In the genomic region with DNA sequence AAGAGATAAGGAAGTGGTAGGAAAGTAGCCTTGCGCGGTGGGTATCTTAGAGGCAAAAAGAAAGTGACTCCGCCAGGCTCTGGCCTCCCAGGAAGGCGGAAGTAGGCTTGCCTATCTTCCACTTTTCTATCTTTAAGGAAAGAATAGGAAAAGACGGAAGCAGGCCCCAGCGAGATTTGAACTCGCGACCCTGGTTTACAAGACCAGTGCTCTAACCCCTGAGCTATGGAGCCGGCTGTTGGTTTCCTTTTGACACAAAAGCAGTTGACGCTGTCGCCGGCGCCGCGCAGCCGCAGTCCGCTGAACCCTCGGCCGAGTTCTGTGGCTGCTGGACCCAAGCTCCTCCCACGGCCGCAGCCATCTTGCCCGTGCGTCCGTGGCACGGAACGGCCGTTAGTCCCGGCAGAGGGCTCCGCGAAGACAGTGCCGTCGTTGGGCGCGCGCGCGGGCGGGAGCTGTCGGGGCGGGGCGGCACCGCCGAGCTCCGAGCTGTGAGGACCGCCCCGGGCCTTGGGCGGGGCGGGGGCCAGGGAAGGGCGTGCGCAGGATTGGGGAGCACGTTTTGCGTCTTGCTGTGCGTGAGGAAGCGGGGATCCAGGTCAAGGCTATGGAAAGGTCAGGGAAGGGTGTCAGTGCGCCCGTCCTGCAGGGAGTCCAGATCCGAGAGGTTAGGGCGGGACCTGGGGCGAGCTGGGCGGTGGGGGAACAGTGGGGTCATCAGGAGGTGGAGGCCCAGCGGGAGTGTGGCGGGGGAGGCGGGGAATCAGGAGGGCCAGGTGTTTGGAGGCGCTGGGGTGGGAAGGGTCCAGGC, we compare ENCODE assay signal across 1 cellular context.
A peak's percentile ranks its signal among the peaks of the same experiment; 100 is the strongest.
TF ChIP-seq lines count a peak whose summit lies in the region.

No MANE protein-coding gene starts in this region.

TF ChIP-seq in HepG2, 621 proteins besides CTCF, POLR2A, EP300 and RAD21 (continued from another document and continues in another):
- TF ChIP-seq RNF2 (conservative IDR thresholded peaks at IDR 0.05; ENCODE audit: low read depth) (peak; percentile 28; the same call in 1 of the 2 replicates), MIXL1 (CRISPR knock-in tag; IDR thresholded peaks at IDR 0.05) (peak; percentile 30; the same call in 1 of the 2 replicates), ZNF674 (CRISPR knock-in tag; IDR thresholded peaks at IDR 0.05; ENCODE audit: low read depth) (no peak), ZNF878 (CRISPR knock-in tag; IDR thresholded peaks at IDR 0.05) (no peak; the same call in 1 of the 2 replicates), PRMT3 (CRISPR knock-in tag; IDR thresholded peaks at IDR 0.05; ENCODE audit: borderline replicate concordance, low read depth) (no peak; the same call in 1 of the 2 replicates), ZNF546 (CRISPR knock-in tag; conservative IDR thresholded peaks at IDR 0.05) (peak; percentile 76; the same call in 1 of the 2 replicates), ZNF484 (CRISPR knock-in tag; IDR thresholded peaks at IDR 0.05; ENCODE audit: borderline replicate concordance, low read depth) (no peak; the same call in 1 of the 2 replicates), ZNF768 (CRISPR knock-in tag; IDR thresholded peaks at IDR 0.05) (peak; percentile 63; the same call in 1 of the 2 replicates), MYC (CRISPR knock-in tag; IDR thresholded peaks at IDR 0.05; ENCODE audit: borderline replicate concordance) (peak; percentile 11; the same call in 1 of the 2 replicates), HOXA9 (CRISPR knock-in tag; IDR thresholded peaks at IDR 0.05; ENCODE audit: borderline replicate concordance) (peak; percentile 44; the same call in 1 of the 2 replicates), EEA1 (CRISPR knock-in tag; IDR thresholded peaks at IDR 0.05; ENCODE audit: borderline replicate concordance) (peak; percentile 61; the same call in 1 of the 2 replicates), ZNF557 (CRISPR knock-in tag; IDR thresholded peaks at IDR 0.05) (0 out of 2 replicates have a peak, but pooled peaks have one; percentile 45), ZNF660 (CRISPR knock-in tag; IDR thresholded peaks at IDR 0.05; ENCODE audit: borderline replicate concordance, low read depth) (no peak), PHF5A (CRISPR knock-in tag; IDR thresholded peaks at IDR 0.05; ENCODE audit: low read depth, unreplicated experiment) (no peak), ZNF232 (CRISPR knock-in tag; IDR thresholded peaks at IDR 0.05; ENCODE audit: borderline replicate concordance) (peak; percentile 60; the same call in 1 of the 2 replicates), KAT7 (CRISPR knock-in tag; IDR thresholded peaks at IDR 0.05; ENCODE audit: borderline replicate concordance) (0 out of 2 replicates have a peak, but pooled peaks have one; percentile 17), ZNF616 (CRISPR knock-in tag; IDR thresholded peaks at IDR 0.05; ENCODE audit: low read depth) (no peak; the same call in 1 of the 2 replicates), SP140L (CRISPR knock-in tag; IDR thresholded peaks at IDR 0.05; ENCODE audit: borderline replicate concordance) (no peak), SNAI1 (CRISPR knock-in tag; IDR thresholded peaks at IDR 0.05; ENCODE audit: borderline replicate concordance) (no peak; the same call in 1 of the 2 replicates), TCF7 (IDR thresholded peaks at IDR 0.05; ENCODE audit: low read depth) (no peak), BRD4 (CRISPR knock-in tag; IDR thresholded peaks at IDR 0.05) (peak; percentile 21; the same call in 1 of the 2 replicates), FOXK1 (CRISPR knock-in tag; IDR thresholded peaks at IDR 0.05; ENCODE audit: borderline replicate concordance, low read depth) (peak; percentile 81; the same call in 1 of the 2 replicates), SCMH1 (CRISPR knock-in tag; IDR thresholded peaks at IDR 0.05; ENCODE audit: borderline replicate concordance) (no peak), CREB1 (IDR thresholded peaks at IDR 0.05) (no peak), CREB1 (CRISPR knock-in tag; IDR thresholded peaks at IDR 0.05) (no peak), KDM5B (CRISPR knock-in tag; IDR thresholded peaks at IDR 0.05; ENCODE audit: borderline replicate concordance) (no peak), PHB2 (IDR thresholded peaks at IDR 0.05; ENCODE audit: partially characterized antibody) (no peak), ZNF124 (CRISPR knock-in tag; IDR thresholded peaks at IDR 0.05) (peak; percentile 66), KMT2B (CRISPR knock-in tag; IDR thresholded peaks at IDR 0.05) (peak; percentile 37; the same call in 1 of the 2 replicates), GLI4 (CRISPR knock-in tag; IDR thresholded peaks at IDR 0.05; ENCODE audit: borderline replicate concordance) (peak; percentile 66; the same call in 1 of the 2 replicates), RXRA (CRISPR knock-in tag; IDR thresholded peaks at IDR 0.05) (peak; percentile 11; the same call in 1 of the 2 replicates), ZNF792 (CRISPR knock-in tag; IDR thresholded peaks at IDR 0.05) (peak; percentile 75; the same call in 1 of the 2 replicates), CHD4 (IDR thresholded peaks at IDR 0.05; ENCODE audit: borderline replicate concordance, low read length) (no peak; the same call in 1 of the 2 replicates), REXO4 (CRISPR knock-in tag; IDR thresholded peaks at IDR 0.05; ENCODE audit: borderline replicate concordance) (no peak)
- TF ChIP-seq, protein P1, sequence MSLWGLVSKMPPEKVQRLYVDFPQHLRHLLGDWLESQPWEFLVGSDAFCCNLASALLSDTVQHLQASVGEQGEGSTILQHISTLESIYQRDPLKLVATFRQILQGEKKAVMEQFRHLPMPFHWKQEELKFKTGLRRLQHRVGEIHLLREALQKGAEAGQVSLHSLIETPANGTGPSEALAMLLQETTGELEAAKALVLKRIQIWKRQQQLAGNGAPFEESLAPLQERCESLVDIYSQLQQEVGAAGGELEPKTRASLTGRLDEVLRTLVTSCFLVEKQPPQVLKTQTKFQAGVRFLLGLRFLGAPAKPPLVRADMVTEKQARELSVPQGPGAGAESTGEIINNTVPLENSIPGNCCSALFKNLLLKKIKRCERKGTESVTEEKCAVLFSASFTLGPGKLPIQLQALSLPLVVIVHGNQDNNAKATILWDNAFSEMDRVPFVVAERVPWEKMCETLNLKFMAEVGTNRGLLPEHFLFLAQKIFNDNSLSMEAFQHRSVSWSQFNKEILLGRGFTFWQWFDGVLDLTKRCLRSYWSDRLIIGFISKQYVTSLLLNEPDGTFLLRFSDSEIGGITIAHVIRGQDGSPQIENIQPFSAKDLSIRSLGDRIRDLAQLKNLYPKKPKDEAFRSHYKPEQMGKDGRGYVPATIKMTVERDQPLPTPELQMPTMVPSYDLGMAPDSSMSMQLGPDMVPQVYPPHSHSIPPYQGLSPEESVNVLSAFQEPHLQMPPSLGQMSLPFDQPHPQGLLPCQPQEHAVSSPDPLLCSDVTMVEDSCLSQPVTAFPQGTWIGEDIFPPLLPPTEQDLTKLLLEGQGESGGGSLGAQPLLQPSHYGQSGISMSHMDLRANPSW (CRISPR knock-in tag; IDR thresholded peaks at IDR 0.05; ENCODE audit: borderline replicate concordance) = no peak; the same call in 1 of the 2 replicates
- TF ChIP-seq, protein P2, sequence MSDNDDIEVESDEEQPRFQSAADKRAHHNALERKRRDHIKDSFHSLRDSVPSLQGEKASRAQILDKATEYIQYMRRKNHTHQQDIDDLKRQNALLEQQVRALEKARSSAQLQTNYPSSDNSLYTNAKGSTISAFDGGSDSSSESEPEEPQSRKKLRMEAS (IDR thresholded peaks at IDR 0.05) = peak; percentile 88
- TF ChIP-seq, protein P3, sequence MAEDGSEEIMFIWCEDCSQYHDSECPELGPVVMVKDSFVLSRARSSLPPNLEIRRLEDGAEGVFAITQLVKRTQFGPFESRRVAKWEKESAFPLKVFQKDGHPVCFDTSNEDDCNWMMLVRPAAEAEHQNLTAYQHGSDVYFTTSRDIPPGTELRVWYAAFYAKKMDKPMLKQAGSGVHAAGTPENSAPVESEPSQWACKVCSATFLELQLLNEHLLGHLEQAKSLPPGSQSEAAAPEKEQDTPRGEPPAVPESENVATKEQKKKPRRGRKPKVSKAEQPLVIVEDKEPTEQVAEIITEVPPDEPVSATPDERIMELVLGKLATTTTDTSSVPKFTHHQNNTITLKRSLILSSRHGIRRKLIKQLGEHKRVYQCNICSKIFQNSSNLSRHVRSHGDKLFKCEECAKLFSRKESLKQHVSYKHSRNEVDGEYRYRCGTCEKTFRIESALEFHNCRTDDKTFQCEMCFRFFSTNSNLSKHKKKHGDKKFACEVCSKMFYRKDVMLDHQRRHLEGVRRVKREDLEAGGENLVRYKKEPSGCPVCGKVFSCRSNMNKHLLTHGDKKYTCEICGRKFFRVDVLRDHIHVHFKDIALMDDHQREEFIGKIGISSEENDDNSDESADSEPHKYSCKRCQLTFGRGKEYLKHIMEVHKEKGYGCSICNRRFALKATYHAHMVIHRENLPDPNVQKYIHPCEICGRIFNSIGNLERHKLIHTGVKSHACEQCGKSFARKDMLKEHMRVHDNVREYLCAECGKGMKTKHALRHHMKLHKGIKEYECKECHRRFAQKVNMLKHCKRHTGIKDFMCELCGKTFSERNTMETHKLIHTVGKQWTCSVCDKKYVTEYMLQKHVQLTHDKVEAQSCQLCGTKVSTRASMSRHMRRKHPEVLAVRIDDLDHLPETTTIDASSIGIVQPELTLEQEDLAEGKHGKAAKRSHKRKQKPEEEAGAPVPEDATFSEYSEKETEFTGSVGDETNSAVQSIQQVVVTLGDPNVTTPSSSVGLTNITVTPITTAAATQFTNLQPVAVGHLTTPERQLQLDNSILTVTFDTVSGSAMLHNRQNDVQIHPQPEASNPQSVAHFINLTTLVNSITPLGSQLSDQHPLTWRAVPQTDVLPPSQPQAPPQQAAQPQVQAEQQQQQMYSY (CRISPR knock-in tag; IDR thresholded peaks at IDR 0.05) = peak; percentile 46; the same call in 1 of the 2 replicates
- TF ChIP-seq, protein P4, sequence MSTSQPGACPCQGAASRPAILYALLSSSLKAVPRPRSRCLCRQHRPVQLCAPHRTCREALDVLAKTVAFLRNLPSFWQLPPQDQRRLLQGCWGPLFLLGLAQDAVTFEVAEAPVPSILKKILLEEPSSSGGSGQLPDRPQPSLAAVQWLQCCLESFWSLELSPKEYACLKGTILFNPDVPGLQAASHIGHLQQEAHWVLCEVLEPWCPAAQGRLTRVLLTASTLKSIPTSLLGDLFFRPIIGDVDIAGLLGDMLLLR (CRISPR knock-in tag; IDR thresholded peaks at IDR 0.05) = peak; percentile 66
- TF ChIP-seq, protein P5, sequence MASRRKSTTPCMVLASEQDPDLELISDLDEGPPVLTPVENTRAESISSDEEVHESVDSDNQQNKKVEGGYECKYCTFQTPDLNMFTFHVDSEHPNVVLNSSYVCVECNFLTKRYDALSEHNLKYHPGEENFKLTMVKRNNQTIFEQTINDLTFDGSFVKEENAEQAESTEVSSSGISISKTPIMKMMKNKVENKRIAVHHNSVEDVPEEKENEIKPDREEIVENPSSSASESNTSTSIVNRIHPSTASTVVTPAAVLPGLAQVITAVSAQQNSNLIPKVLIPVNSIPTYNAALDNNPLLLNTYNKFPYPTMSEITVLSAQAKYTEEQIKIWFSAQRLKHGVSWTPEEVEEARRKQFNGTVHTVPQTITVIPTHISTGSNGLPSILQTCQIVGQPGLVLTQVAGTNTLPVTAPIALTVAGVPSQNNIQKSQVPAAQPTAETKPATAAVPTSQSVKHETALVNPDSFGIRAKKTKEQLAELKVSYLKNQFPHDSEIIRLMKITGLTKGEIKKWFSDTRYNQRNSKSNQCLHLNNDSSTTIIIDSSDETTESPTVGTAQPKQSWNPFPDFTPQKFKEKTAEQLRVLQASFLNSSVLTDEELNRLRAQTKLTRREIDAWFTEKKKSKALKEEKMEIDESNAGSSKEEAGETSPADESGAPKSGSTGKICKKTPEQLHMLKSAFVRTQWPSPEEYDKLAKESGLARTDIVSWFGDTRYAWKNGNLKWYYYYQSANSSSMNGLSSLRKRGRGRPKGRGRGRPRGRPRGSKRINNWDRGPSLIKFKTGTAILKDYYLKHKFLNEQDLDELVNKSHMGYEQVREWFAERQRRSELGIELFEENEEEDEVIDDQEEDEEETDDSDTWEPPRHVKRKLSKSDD (CRISPR knock-in tag; IDR thresholded peaks at IDR 0.05; ENCODE audit: low read depth) = peak; percentile 86
- TF ChIP-seq, protein P6, sequence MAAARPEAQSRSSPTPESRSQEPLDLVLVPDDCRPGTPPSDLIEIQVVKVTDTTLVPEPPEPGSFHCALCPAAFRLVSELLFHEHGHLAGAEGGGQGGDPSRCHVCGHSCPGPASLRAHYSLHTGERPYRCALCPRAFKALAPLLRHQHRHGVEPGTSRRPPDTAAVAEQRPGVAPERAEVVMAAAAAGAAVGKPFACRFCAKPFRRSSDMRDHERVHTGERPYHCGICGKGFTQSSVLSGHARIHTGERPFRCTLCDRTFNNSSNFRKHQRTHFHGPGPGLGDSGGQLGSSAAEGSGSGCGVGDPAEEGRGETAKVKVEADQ (CRISPR knock-in tag; IDR thresholded peaks at IDR 0.05; ENCODE audit: borderline replicate concordance) = peak; percentile 67; the same call in 1 of the 2 replicates
- TF ChIP-seq, protein P7, sequence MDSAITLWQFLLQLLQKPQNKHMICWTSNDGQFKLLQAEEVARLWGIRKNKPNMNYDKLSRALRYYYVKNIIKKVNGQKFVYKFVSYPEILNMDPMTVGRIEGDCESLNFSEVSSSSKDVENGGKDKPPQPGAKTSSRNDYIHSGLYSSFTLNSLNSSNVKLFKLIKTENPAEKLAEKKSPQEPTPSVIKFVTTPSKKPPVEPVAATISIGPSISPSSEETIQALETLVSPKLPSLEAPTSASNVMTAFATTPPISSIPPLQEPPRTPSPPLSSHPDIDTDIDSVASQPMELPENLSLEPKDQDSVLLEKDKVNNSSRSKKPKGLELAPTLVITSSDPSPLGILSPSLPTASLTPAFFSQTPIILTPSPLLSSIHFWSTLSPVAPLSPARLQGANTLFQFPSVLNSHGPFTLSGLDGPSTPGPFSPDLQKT (CRISPR knock-in tag; IDR thresholded peaks at IDR 0.05; ENCODE audit: borderline replicate concordance) = peak; percentile 67; the same call in 1 of the 2 replicates
- TF ChIP-seq, protein P8, sequence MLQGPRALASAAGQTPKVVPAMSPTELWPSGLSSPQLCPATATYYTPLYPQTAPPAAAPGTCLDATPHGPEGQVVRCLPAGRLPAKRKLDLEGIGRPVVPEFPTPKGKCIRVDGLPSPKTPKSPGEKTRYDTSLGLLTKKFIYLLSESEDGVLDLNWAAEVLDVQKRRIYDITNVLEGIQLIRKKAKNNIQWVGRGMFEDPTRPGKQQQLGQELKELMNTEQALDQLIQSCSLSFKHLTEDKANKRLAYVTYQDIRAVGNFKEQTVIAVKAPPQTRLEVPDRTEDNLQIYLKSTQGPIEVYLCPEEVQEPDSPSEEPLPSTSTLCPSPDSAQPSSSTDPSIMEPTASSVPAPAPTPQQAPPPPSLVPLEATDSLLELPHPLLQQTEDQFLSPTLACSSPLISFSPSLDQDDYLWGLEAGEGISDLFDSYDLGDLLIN (CRISPR knock-in tag; IDR thresholded peaks at IDR 0.05; ENCODE audit: borderline replicate concordance) = no peak
- TF ChIP-seq, protein P9, sequence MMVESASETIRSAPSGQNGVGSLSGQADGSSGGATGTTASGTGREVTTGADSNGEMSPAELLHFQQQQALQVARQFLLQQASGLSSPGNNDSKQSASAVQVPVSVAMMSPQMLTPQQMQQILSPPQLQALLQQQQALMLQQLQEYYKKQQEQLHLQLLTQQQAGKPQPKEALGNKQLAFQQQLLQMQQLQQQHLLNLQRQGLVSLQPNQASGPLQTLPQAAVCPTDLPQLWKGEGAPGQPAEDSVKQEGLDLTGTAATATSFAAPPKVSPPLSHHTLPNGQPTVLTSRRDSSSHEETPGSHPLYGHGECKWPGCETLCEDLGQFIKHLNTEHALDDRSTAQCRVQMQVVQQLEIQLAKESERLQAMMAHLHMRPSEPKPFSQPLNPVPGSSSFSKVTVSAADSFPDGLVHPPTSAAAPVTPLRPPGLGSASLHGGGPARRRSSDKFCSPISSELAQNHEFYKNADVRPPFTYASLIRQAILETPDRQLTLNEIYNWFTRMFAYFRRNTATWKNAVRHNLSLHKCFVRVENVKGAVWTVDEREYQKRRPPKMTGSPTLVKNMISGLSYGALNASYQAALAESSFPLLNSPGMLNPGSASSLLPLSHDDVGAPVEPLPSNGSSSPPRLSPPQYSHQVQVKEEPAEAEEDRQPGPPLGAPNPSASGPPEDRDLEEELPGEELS (CRISPR knock-in tag; IDR thresholded peaks at IDR 0.05) = peak; percentile 57; the same call in 1 of the 2 replicates
